17 cellular contexts compared by ENCODE assay signal in the genomic region with DNA sequence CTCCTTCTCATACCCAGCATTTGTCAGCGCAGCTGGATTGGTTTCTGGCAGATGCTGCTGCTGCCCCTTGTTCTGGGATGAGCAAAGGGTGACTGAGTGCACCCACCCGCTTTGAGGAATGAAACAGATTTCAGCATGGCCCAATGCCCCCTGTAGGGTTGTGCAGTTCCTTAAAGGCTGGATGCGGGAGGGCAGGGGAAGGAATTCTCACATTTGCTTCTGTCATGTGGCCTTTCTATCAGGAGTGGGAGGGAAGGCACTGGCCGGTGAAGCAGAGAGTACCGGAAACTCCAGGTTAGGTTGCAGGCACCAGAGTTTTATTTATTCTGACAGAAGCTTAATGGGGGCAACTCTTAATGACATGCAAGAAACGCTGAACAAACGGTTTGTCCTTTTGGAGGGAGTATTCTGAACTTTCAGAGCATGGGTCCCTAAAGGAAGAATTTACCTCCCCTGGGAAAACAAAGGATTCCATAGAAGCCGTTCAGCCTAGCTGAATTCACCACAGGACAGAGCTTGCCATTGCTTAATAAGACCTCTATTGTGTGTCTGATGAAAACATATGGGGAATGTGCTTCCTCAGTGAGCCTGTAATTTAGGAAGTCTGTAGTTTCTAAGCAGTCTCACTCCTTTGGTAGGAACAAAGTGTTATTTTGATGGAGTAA. TPM values are rescaled to one million over a fixed set of nuclear protein-coding genes. Genes with fewer than 3 reads are reported as not detected.
DNase-seq lines count a peak whose midpoint lies in the region; ATAC-seq and TF ChIP-seq lines count a peak whose summit lies in the region.
"Had no signal": no experiment of that assay in that cellular context is flagged by ENCODE, and none has a peak within 500 bp of the region (broad histone marks: within the 10 kb centered on the region; RNA-seq: fewer than 3 reads in every experiment).

No MANE protein-coding gene starts in this region.

- peak in 1 of 2 donors; percentile 37 for TF ChIP-seq EP300 in tibial nerve (IDR thresholded peaks at IDR 0.05)

- H3K27ac Mint-ChIP-seq in nephron progenitor cell, result peak overlapping the region; percentile 96
- no peak overlapping the region for H3K27ac Mint-ChIP-seq in activated T-cell treated with anti-CD3 and anti-CD28 coated beads, Interleukin-2, amount 50 U/mL, for 72 hours
- H3K27ac Mint-ChIP-seq: activated naive CD4-positive, alpha-beta T cell treated with anti-CD3 and anti-CD28 coated beads for 36 hours; CD4-positive, alpha-beta memory T cell; stimulated activated effector memory CD8-positive, alpha-beta T cell treated with anti-CD3 and anti-CD28 coated beads, Interleukin-12 subunit alpha, Interleukin-12 subunit beta, amount 100 ng/mL, for 72 hours had no signal

- H3K4me3 Mint-ChIP-seq in nephron progenitor cell, result peak overlapping the region; percentile 10
- H3K4me3 Mint-ChIP-seq in activated T-cell treated with anti-CD3 and anti-CD28 coated beads, Interleukin-2, amount 50 U/mL, for 72 hours, result no peak overlapping the region
- H3K4me3 Mint-ChIP-seq: activated naive CD4-positive, alpha-beta T cell treated with anti-CD3 and anti-CD28 coated beads for 36 hours; CD4-positive, alpha-beta memory T cell; stimulated activated effector memory CD8-positive, alpha-beta T cell treated with anti-CD3 and anti-CD28 coated beads, Interleukin-12 subunit alpha, Interleukin-12 subunit beta, amount 100 ng/mL, for 72 hours had no signal

- H3K9me3 ChIP-seq in NT2/D1 (ENCODE audit: insufficient read depth, low read length) (peaks cover 7% of the 10 kb centered on the region; the same call in 1 of the 2 replicates), tibial nerve (no peaks in the 10 kb centered on the region)
- H3K9me3 ChIP-seq: Peyer's patch had no signal

- H3K9me3 Mint-ChIP-seq in nephron progenitor cell, result peaks cover 27% of the 10 kb centered on the region
- H3K9me3 Mint-ChIP-seq in activated T-cell treated with anti-CD3 and anti-CD28 coated beads, Interleukin-2, amount 50 U/mL, for 72 hours, result no peaks in the 10 kb centered on the region
- H3K9me3 Mint-ChIP-seq: activated naive CD4-positive, alpha-beta T cell treated with anti-CD3 and anti-CD28 coated beads for 36 hours; stimulated activated effector memory CD8-positive, alpha-beta T cell treated with anti-CD3 and anti-CD28 coated beads, Interleukin-12 subunit alpha, Interleukin-12 subunit beta, amount 100 ng/mL, for 72 hours had no signal

- WGBS in tibial nerve, 2 donors, result 30 to 35% methylated on average over 8 of the region's 8 CpGs

- H3K9ac ChIP-seq in NT2/D1 (ENCODE audit: insufficient read length, low read depth), result no peak overlapping the region

- H3K4me1 ChIP-seq in NT2/D1 (ENCODE audit: insufficient read depth, insufficient read length) (no peaks in the 10 kb centered on the region), tibial nerve (peaks cover 2 to 60% (median 49%) of the 10 kb centered on the region in 4 donors)

- H3K4me1 Mint-ChIP-seq in nephron progenitor cell, result peaks cover 55% of the 10 kb centered on the region
- no peaks in the 10 kb centered on the region for H3K4me1 Mint-ChIP-seq in activated T-cell treated with anti-CD3 and anti-CD28 coated beads, Interleukin-2, amount 50 U/mL, for 72 hours (ENCODE audit: low read depth)
- H3K4me1 Mint-ChIP-seq: CD4-positive, alpha-beta memory T cell; stimulated activated effector memory CD8-positive, alpha-beta T cell treated with anti-CD3 and anti-CD28 coated beads, Interleukin-12 subunit alpha, Interleukin-12 subunit beta, amount 100 ng/mL, for 72 hours had no signal

- H3K36me3 Mint-ChIP-seq in nephron progenitor cell (ENCODE audit: low read depth), result peaks cover 45% of the 10 kb centered on the region
- no peaks in the 10 kb centered on the region for H3K36me3 Mint-ChIP-seq in activated T-cell treated with anti-CD3 and anti-CD28 coated beads, Interleukin-2, amount 50 U/mL, for 72 hours (ENCODE audit: insufficient read depth in 2 of 2)
- H3K36me3 Mint-ChIP-seq: CD4-positive, alpha-beta memory T cell; stimulated activated effector memory CD8-positive, alpha-beta T cell treated with anti-CD3 and anti-CD28 coated beads, Interleukin-12 subunit alpha, Interleukin-12 subunit beta, amount 100 ng/mL, for 72 hours had no signal

- H3K27me3 ChIP-seq in NT2/D1 (ENCODE audit: insufficient read depth, insufficient read length) (no peaks in the 10 kb centered on the region), tibial nerve (no peaks in the 10 kb centered on the region)
- H3K27me3 ChIP-seq: foreskin keratinocyte, Peyer's patch had no signal

- ATAC-seq in GM19467 (IDR thresholded peaks at IDR 0.05; ENCODE audit: unreplicated experiment) (no peak), HG03460 (IDR thresholded peaks at IDR 0.05; ENCODE audit: unreplicated experiment) (no peak)
- ATAC-seq in activated T-cell treated with anti-CD3 and anti-CD28 coated beads, Interleukin-2, amount 50 U/mL, for 72 hours (replicated peaks in 1 of 2), result no peak
- ATAC-seq: foreskin keratinocyte had no signal

- peaks cover 4% of the 10 kb centered on the region for H3K27me3 Mint-ChIP-seq in nephron progenitor cell (ENCODE audit: low read depth, poor library complexity)
- no peaks in the 10 kb centered on the region for H3K27me3 Mint-ChIP-seq in activated T-cell treated with anti-CD3 and anti-CD28 coated beads, Interleukin-2, amount 50 U/mL, for 72 hours (ENCODE audit: low read depth)
- H3K27me3 Mint-ChIP-seq: CD4-positive, alpha-beta memory T cell had no signal

- H3K27ac ChIP-seq in tibial nerve, result peak overlapping the region; percentile 28 to 76 (median 51)
- H3K27ac ChIP-seq: foreskin keratinocyte had no signal

- TF ChIP-seq CTCF in nephron progenitor cell (IDR thresholded peaks at IDR 0.05) (no peak), tibial nerve (IDR thresholded peaks at IDR 0.05) (no peak)

- TF ChIP-seq POLR2A in tibial nerve (IDR thresholded peaks at IDR 0.05), result no peak

- DNase-seq in NT2/D1 (ENCODE audit: low read depth, low spot score) (peak; percentile 28), epidermal melanocyte (ENCODE audit: insufficient read length, low spot score) (peak; percentile 71), nephron progenitor cell (peak; percentile 16), tibial nerve (ENCODE audit: low spot score in 2 of 2) (no peak)
- DNase-seq in stimulated activated CD4-positive, alpha-beta T cell treated with anti-CD3 and anti-CD28 coated beads, Interleukin-12 subunit alpha, Interleukin-12 subunit beta, amount 100 ng/mL, for 4 hours, result no peak
- DNase-seq in activated T-cell treated with anti-CD3 and anti-CD28 coated beads, Interleukin-2, amount 50 U/mL, for 72 hours, result no peak
- DNase-seq: activated naive CD4-positive, alpha-beta T cell treated with anti-CD3 and anti-CD28 coated beads for 36 hours; CD4-positive, alpha-beta memory T cell; occipital lobe; Peyer's patch; stimulated activated CD4-positive, alpha-beta T cell treated with anti-CD3 and anti-CD28 coated beads, Interleukin-1b, Interleukin-23, amount 100 ng/mL, for 48 hours had no signal

- H3K36me3 ChIP-seq in NT2/D1 (ENCODE audit: insufficient read depth, insufficient read length, low read length) (no peaks in the 10 kb centered on the region), tibial nerve (no peaks in the 10 kb centered on the region)
- H3K36me3 ChIP-seq: Peyer's patch had no signal

- no peak overlapping the region for H3K4me3 ChIP-seq in NT2/D1 (ENCODE audit: insufficient read length, low read depth)
- H3K4me3 ChIP-seq in tibial nerve, result no peak overlapping the region
- H3K4me3 ChIP-seq: Peyer's patch had no signal

RNA-seq across cellular contexts. Expression of gene EQTN, which starts 44.1 kb away (rescaled TPM):
- total RNA-seq in tibial nerve, result 1 to 10 TPM in 1 of 4 donors, not detected in 3; 2.7 TPM
- total RNA-seq in activated T-cell treated with anti-CD3 and anti-CD28 coated beads, Interleukin-2, amount 50 U/mL, for 72 hours, result not detected
- total RNA-seq: activated naive CD4-positive, alpha-beta T cell treated with anti-CD3 and anti-CD28 coated beads for 36 hours; CD4-positive, alpha-beta memory T cell; foreskin keratinocyte; kidney epithelial cell; LHCN-M2 had no signal

Comparison
In these comparisons a context has a peak if more than half of its experiments do, and no peak if none do; other contexts are left out.
1. DNase-seq: peak in NT2/D1 (single experiment), epidermal melanocyte (single experiment) and nephron progenitor cell (single experiment); none in tibial nerve (0 of 2), stimulated activated CD4-positive, alpha-beta T cell treated with anti-CD3 and anti-CD28 coated beads, Interleukin-12 subunit alpha, Interleukin-12 subunit beta, amount 100 ng/mL, for 4 hours (single experiment) and activated T-cell treated with anti-CD3 and anti-CD28 coated beads, Interleukin-2, amount 50 U/mL, for 72 hours (0 of 2).